ENCODE assay signal across 8 cellular contexts in the genomic region with DNA sequence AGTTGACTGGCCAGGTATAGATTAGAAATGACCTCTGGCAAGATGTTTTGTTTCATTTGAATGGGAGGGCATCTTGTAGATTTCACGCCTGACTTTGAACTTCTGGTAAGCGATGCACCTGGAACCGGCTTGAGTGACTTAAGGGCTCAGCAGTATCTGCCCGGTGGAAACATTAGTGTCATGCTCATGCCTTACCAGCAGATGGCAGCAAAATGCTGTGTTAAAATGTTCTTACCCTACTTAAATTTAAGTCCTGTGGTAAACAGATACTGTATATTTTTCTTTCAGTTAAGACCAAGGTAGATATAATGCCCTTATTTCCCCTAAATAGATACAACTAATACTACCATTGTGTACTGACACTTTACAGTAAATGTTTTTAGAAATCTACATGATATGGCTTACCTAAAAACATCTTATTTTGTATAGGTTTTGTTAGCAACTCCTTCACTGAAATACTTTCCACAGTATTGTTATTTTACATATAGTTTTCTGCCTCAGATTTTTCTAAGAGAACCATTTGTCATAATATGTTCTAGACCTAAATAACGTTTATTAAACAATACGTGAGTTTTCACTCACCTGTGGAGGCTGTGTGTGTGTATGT. TPM values are rescaled to one million over a fixed set of nuclear protein-coding genes. Genes with fewer than 3 reads are reported as not detected.
A peak's percentile ranks its signal among the peaks of the same experiment; 100 is the strongest.
DNase-seq lines count a peak whose midpoint lies in the region; ATAC-seq and TF ChIP-seq lines count a peak whose summit lies in the region.

No MANE protein-coding gene starts in this region.

- no peak overlapping the region for H3K4me3 ChIP-seq in DOHH2 (ENCODE audit: low read length)
- no peak overlapping the region for H3K4me3 ChIP-seq in SJCRH30
- no peak overlapping the region for H3K4me3 ChIP-seq in trophoblast cell (ENCODE audit: low read depth, low read length)

- no peak overlapping the region for H2AFZ ChIP-seq in trophoblast cell (ENCODE audit: insufficient read depth, low read length, poor library complexity)

- DNase-seq in SJCRH30 (peak; percentile 49 to 87), germinal center (ENCODE audit: low spot score) (peak; percentile 56), trophoblast cell (peak; percentile 71 to 92), ureter (ENCODE audit: low spot score) (peak; percentile 73)
- DNase-seq in activated gamma-delta T cell treated with anti-CD3 and anti-CD28 coated beads, Interleukin-2, amount 50 U/mL, for 16 hours (ENCODE audit: low read depth), result peak; percentile 50

- H2AK5ac ChIP-seq in trophoblast cell (ENCODE audit: low read length), result no peak overlapping the region

- H2BK5ac ChIP-seq in trophoblast cell (ENCODE audit: low read depth, low read length, poor library complexity), result no peak overlapping the region

- no peaks in the 10 kb centered on the region for H3K9me2 ChIP-seq in DOHH2 (replicated peaks; ENCODE audit: control insufficient read depth, low read length)

- WGBS in trophoblast cell (ENCODE audit: extremely low coverage, insufficient coverage, insufficient read length), result no CpG with 5 or more reads among the region's 6 CpGs

- no peak overlapping the region for H2BK120ac ChIP-seq in trophoblast cell (ENCODE audit: insufficient read depth, low read length, poor library complexity)

- H4K20me1 ChIP-seq in DOHH2 (ENCODE audit: control insufficient read depth, insufficient read depth, low read depth, low read length), result no peaks in the 10 kb centered on the region

- no peak overlapping the region for H2BK12ac ChIP-seq in trophoblast cell (ENCODE audit: low read length)

- peak; percentile 76 for TF ChIP-seq CTCF in DOHH2 (IDR thresholded peaks at IDR 0.05; ENCODE audit: low read depth, low read length, poor library complexity, severe bottlenecking)
- TF ChIP-seq CTCF in LNCAP (IDR thresholded peaks at IDR 0.05), result peak; percentile 80

- no peak overlapping the region for H4K12ac ChIP-seq in trophoblast cell (ENCODE audit: low read depth, low read length)

- no peaks in the 10 kb centered on the region for H3K79me1 ChIP-seq in trophoblast cell (ENCODE audit: low read length)

- ATAC-seq in GM21786 (IDR thresholded peaks at IDR 0.05; ENCODE audit: unreplicated experiment), result peak; percentile 81

- H3K18ac ChIP-seq in trophoblast cell (ENCODE audit: low read length), result no peak overlapping the region

- H3K4me1 ChIP-seq in DOHH2 (ENCODE audit: control insufficient read depth, low read length), result peaks cover 4% of the 10 kb centered on the region; the same call in 1 of the 2 replicates
- no peaks in the 10 kb centered on the region for H3K4me1 ChIP-seq in SJCRH30
- no peaks in the 10 kb centered on the region for H3K4me1 ChIP-seq in trophoblast cell (ENCODE audit: control insufficient read depth in 1 of 2, insufficient read depth in 2 of 2, low read length in 2 of 2)

- H4K8ac ChIP-seq in trophoblast cell (ENCODE audit: low read depth, low read length), result no peak overlapping the region

- H3K4me2 ChIP-seq in DOHH2 (ENCODE audit: low read length), result no peak overlapping the region
- H3K4me2 ChIP-seq in trophoblast cell (ENCODE audit: low read length), result no peak overlapping the region

- no peak overlapping the region for H4K91ac ChIP-seq in trophoblast cell (ENCODE audit: low read depth, low read length)

- no peak overlapping the region for H3K27ac ChIP-seq in DOHH2 (ENCODE audit: low read depth, low read length)
- no peak overlapping the region for H3K27ac ChIP-seq in SJCRH30
- H3K27ac ChIP-seq in trophoblast cell (ENCODE audit: low read depth, low read length), result no peak overlapping the region

- no peak overlapping the region for H3K14ac ChIP-seq in trophoblast cell (ENCODE audit: low read length)

- H3K4ac ChIP-seq in trophoblast cell (ENCODE audit: low read depth, low read length), result no peak overlapping the region

- H3K9ac ChIP-seq in trophoblast cell (ENCODE audit: low read length), result no peak overlapping the region

- H3K23ac ChIP-seq in trophoblast cell (ENCODE audit: low read length), result no peak overlapping the region

- H3F3A ChIP-seq in DOHH2 (ENCODE audit: control insufficient read depth, insufficient read depth), result peaks cover 3% of the 10 kb centered on the region; the same call in 1 of the 2 replicates

- peaks cover 11% of the 10 kb centered on the region; the same call in 1 of the 2 replicates for H3K79me2 ChIP-seq in DOHH2 (ENCODE audit: control insufficient read depth, low read length)
- no peaks in the 10 kb centered on the region for H3K79me2 ChIP-seq in trophoblast cell (ENCODE audit: control insufficient read depth, insufficient read depth, low read length, poor library complexity)

- H3K36me3 ChIP-seq in DOHH2 (ENCODE audit: control insufficient read depth, low read length), result peaks cover 22% of the 10 kb centered on the region
- H3K36me3 ChIP-seq in SJCRH30, result no peaks in the 10 kb centered on the region; the same call in 1 of the 2 replicates
- peaks cover 11 to 14% of the 10 kb centered on the region in 2 experiments for H3K36me3 ChIP-seq in trophoblast cell (ENCODE audit: control insufficient read depth in 1 of 2, insufficient read depth in 2 of 2, low read length in 2 of 2)

- H3K27me3 ChIP-seq in DOHH2 (ENCODE audit: control insufficient read depth, low read length) (no peaks in the 10 kb centered on the region), SJCRH30 (no peaks in the 10 kb centered on the region), trophoblast cell (ENCODE audit: insufficient read depth, low read length) (no peaks in the 10 kb centered on the region)

- H3K9me3 ChIP-seq in DOHH2 (ENCODE audit: control insufficient read depth, insufficient read depth, low read length) (no peaks in the 10 kb centered on the region), SJCRH30 (replicated peaks) (no peaks in the 10 kb centered on the region), trophoblast cell (ENCODE audit: insufficient read depth, low read depth, low read length) (no peaks in the 10 kb centered on the region)

RNA-seq across cellular contexts. Expression of a gene that starts 25.5 kb away (rescaled TPM):
- total RNA-seq in SJCRH30 (2014; rRNA removed; shearing (Covaris generic)), result 14.9 and 16.2 TPM in 2 replicates
- polyA plus RNA-seq in trophoblast cell (2013), result 6.2 and 6.5 TPM in 2 replicates
- total RNA-seq in ureter, result 12.0 TPM

RNA-seq across cellular contexts. Expression of a gene that starts 25.9 kb away (rescaled TPM):
- total RNA-seq in SJCRH30 (2014; rRNA removed; shearing (Covaris generic)), result 21.6 and 27.8 TPM in 2 replicates
- polyA plus RNA-seq in trophoblast cell (2013), result 5.6 and 5.9 TPM in 2 replicates
- 18.7 TPM for total RNA-seq in ureter
